ENCODE assay signal across 18 cellular contexts in the genomic region with DNA sequence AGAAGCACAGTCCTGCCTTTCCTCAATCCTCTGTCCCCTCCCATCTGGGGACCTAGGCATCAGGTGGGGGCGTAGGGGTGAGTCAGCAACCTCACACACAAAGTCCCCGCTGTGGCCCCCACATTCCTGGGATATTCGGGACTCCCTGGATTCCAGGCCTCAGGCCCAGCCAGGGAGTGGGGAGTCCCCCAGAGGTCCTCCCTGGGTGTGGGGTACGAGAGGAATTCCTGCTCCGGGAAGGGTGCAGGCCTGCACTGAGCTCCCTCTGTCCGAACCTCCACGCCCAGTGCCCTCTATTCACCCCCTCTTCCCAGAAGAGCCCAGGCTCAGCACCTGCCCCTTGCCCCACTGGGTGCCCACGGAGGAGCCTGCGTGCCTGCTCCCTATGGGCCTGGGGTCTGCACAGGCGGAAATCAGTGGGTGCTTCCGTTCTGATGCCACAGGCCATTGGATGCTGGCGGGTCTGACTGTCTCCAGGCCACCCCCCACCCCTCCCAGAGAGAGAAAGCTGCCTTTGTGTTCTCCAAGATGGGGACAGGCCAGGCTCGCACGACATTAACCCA. TPM values are rescaled to one million over a fixed set of nuclear protein-coding genes. Genes with fewer than 3 reads are reported as not detected.
DNase-seq lines count a peak whose midpoint lies in the region; ATAC-seq, FAIRE-seq and TF ChIP-seq lines count a peak whose summit lies in the region.
"Had no signal": no experiment of that assay in that cellular context is flagged by ENCODE, and none has a peak within 500 bp of the region (broad histone marks: within the 10 kb centered on the region; RNA-seq: fewer than 3 reads in every experiment).

No MANE protein-coding gene starts in this region.

- peaks cover 14% of the 10 kb centered on the region for H3K4me1 Mint-ChIP-seq in endodermal cell

- no peak for TF ChIP-seq POLR2A in breast epithelium (IDR thresholded peaks at IDR 0.05)

- H2AFZ ChIP-seq in mammary epithelial cell (ENCODE audit: low read depth, low read length), result no peak overlapping the region

- H3K36me3 ChIP-seq in breast epithelium (no peaks in the 10 kb centered on the region), mammary epithelial cell (ENCODE audit: insufficient read depth, low read length) (no peaks in the 10 kb centered on the region), endodermal cell (ENCODE audit: control insufficient read depth, insufficient read depth, low read length) (no peaks in the 10 kb centered on the region)
- H3K36me3 ChIP-seq: Peyer's patch, thoracic aorta had no signal

- no peaks in the 10 kb centered on the region for H4K20me1 ChIP-seq in mammary epithelial cell (ENCODE audit: insufficient read depth, low read length)

- H3K4me2 ChIP-seq in mammary epithelial cell (ENCODE audit: insufficient read depth, low read depth, low read length), result no peak overlapping the region

- no peak for FAIRE-seq in urothelium cell line (lab: Jason Lieb, UNC)

- no peaks in the 10 kb centered on the region for H3K36me3 Mint-ChIP-seq in endodermal cell (ENCODE audit: low read depth)

- H3K79me2 ChIP-seq in mammary epithelial cell (ENCODE audit: insufficient read depth, low read length), result no peaks in the 10 kb centered on the region
- H3K79me2 ChIP-seq: hepatocyte had no signal

- no peak overlapping the region for H3K4me3 Mint-ChIP-seq in endodermal cell
- H3K4me3 Mint-ChIP-seq: activated CD4-positive, alpha-beta T cell treated with anti-CD3 and anti-CD28 coated beads, Interleukin-2, amount 10 ng/mL, durations not matched to agents 24 days and 14 days; T-helper 1 cell treated with Interleukin-12 subunit alpha and Interleukin-12 subunit beta and Interleukin-4 antibody, amounts not matched to agents 30 μg/mL and 1 μg/mL, for 36 hours had no signal

- dilution Hi-C loops in mammary epithelial cell (cut with HindIII; ENCODE audit: low sequenced_read_pairs), result no loop called here

- H3K4me3 ChIP-seq in breast epithelium, result no peak overlapping the region
- H3K4me3 ChIP-seq in mammary epithelial cell (replicated peaks in 1 of 3; ENCODE audit: insufficient read depth in 1 of 3, low read depth in 2 of 3, low read length in 3 of 3), result no peak overlapping the region
- H3K4me3 ChIP-seq in endodermal cell (ENCODE audit: low read length), result no peak overlapping the region
- H3K4me3 ChIP-seq: body of pancreas, Peyer's patch, skin epidermis, thoracic aorta had no signal

- no peak for TF ChIP-seq CTCF in breast epithelium (IDR thresholded peaks at IDR 0.05)
- TF ChIP-seq CTCF in mammary epithelial cell (conservative IDR thresholded peaks at IDR 0.05 in 1 of 2, IDR thresholded peaks at IDR 0.05 in 1 of 2; ENCODE audit: extremely low read depth in 1 of 2, insufficient read depth in 1 of 2, low read depth in 1 of 2, low read length in 2 of 2), result no peak
- no peak for TF ChIP-seq CTCF in endodermal cell (conservative IDR thresholded peaks at IDR 0.05)

- H3K27me3 ChIP-seq in breast epithelium (no peaks in the 10 kb centered on the region), mammary epithelial cell (ENCODE audit: insufficient read depth, low read length) (no peaks in the 10 kb centered on the region), endodermal cell (ENCODE audit: control insufficient read depth, insufficient read depth, low read length, poor library complexity, severe bottlenecking) (peaks cover 39% of the 10 kb centered on the region)
- H3K27me3 ChIP-seq: body of pancreas, hepatocyte, Peyer's patch had no signal

- CTCF ChIA-PET in mammary epithelial cell (lab: Charles Lee; ENCODE audit: low non-redundant PET), result no interaction called here

- H3K9me3 Mint-ChIP-seq in endodermal cell, result peaks cover under 1% of the 10 kb centered on the region
- H3K9me3 Mint-ChIP-seq: activated CD4-positive, alpha-beta T cell treated with anti-CD3 and anti-CD28 coated beads, Interleukin-2, amount 10 ng/mL, durations not matched to agents 24 days and 14 days; T-helper 1 cell treated with Interleukin-12 subunit alpha and Interleukin-12 subunit beta and Interleukin-4 antibody, amounts not matched to agents 30 μg/mL and 1 μg/mL, for 36 hours had no signal

- peaks cover 82% of the 10 kb centered on the region for H3K27me3 Mint-ChIP-seq in endodermal cell (ENCODE audit: insufficient read depth)

- H3K9ac ChIP-seq in mammary epithelial cell (ENCODE audit: insufficient read depth, low read length) (no peak overlapping the region), endodermal cell (ENCODE audit: extremely low read depth, low read length, poor library complexity, severe bottlenecking) (no peak overlapping the region)

- H3K4me1 ChIP-seq in breast epithelium (no peaks in the 10 kb centered on the region), mammary epithelial cell (ENCODE audit: insufficient read depth, low read length) (peaks cover 34% of the 10 kb centered on the region), endodermal cell (ENCODE audit: control insufficient read depth, insufficient read depth, low read length) (no peaks in the 10 kb centered on the region)

- intact Hi-C loops in breast epithelium (cut with DNase I; ENCODE audit: low total_unique reads) (no loop called here), mammary epithelial cell (cut with micrococcal nuclease) (loop anchor here (5.0 kb wide), 1 partner anchor 39 kb away; a partner anchor contains a TSS)

- in situ Hi-C loops in mammary epithelial cell (cut with MboI; ENCODE audit: low sequenced_read_pairs in 2 of 2), result no loop called here

- WGBS in mammary epithelial cell (ENCODE audit: low coverage, missing lambda C conversion rate), result 20% methylated on average over 8 of the region's 14 CpGs
- 79% methylated on average over 14 of the region's 14 CpGs; no CpG with 5 or more reads in 1 of the 2 experiments for WGBS in endodermal cell (ENCODE audit: insufficient coverage in 1 of 2, insufficient read length in 1 of 2), 2 experiments

- DNase-seq in breast epithelium (ENCODE audit: low spot score in 2 of 2) (peak in 1 of 2 donors; percentile 55), mammary epithelial cell (no peak), endodermal cell (peak; percentile 79), myocyte (ENCODE audit: low read depth) (peak; percentile 21), urothelium cell line (ENCODE audit: low spot score) (peak; percentile 49), kidney glomerular epithelial cell (lab: John Stamatoyannopoulos, UW) (no peak)
- DNase-seq in stimulated activated CD4-positive, alpha-beta T cell treated with anti-CD3 and anti-CD28 coated beads, Interleukin-4, amount 100 ng/mL, for 24 hours, result no peak
- DNase-seq: activated CD4-positive, alpha-beta T cell treated with anti-CD3 and anti-CD28 coated beads, Interleukin-2, amount 10 ng/mL, durations not matched to agents 24 days and 14 days; NCI-H1092 treated with DMSO at 0.1 percent for 48 hours; NCI-H510A treated with DMSO at 0.1 percent for 48 hours; Peyer's patch had no signal

- H3K9me3 ChIP-seq in breast epithelium (no peaks in the 10 kb centered on the region), mammary epithelial cell (replicated peaks; ENCODE audit: insufficient read depth, low read length) (no peaks in the 10 kb centered on the region), endodermal cell (ENCODE audit: control insufficient read depth, low read length) (no peaks in the 10 kb centered on the region)
- H3K9me3 ChIP-seq: body of pancreas, Peyer's patch, thoracic aorta had no signal

- H3K27ac ChIP-seq in breast epithelium, result peak overlapping the region; percentile 86 to 89
- H3K27ac ChIP-seq in mammary epithelial cell (ENCODE audit: insufficient read depth, low read depth, low read length), result no peak overlapping the region
- peak overlapping the region; percentile 89 for H3K27ac ChIP-seq in endodermal cell (ENCODE audit: low read depth, low read length)
- H3K27ac ChIP-seq: 22Rv1, body of pancreas, thoracic aorta had no signal

- BruUV-seq in mammary epithelial cell (replicated peaks; lab: Mats Ljungman, UMichigan), result no TSS peak

- no peak for ATAC-seq in HG03460 (IDR thresholded peaks at IDR 0.05; ENCODE audit: unreplicated experiment)
- ATAC-seq: body of pancreas had no signal

- H3K27ac Mint-ChIP-seq in endodermal cell, result no peak overlapping the region
- H3K27ac Mint-ChIP-seq: activated CD4-positive, alpha-beta T cell treated with anti-CD3 and anti-CD28 coated beads, Interleukin-2, amount 10 ng/mL, durations not matched to agents 24 days and 14 days; T-helper 1 cell treated with Interleukin-12 subunit alpha and Interleukin-12 subunit beta and Interleukin-4 antibody, amounts not matched to agents 30 μg/mL and 1 μg/mL, for 36 hours had no signal

RNA-seq across cellular contexts. Expression of a gene that starts 3.4 kb away (rescaled TPM):
- total RNA-seq in breast epithelium (10 to 100 TPM in 2 of 3 donors, 1 to 10 TPM in 1; 2.1 to 20.8 (median 18.0) TPM), mammary epithelial cell (10 to 100 TPM; 11.7 to 12.8 TPM), endodermal cell (10 to 100 TPM in 1 of 2 donors, 1 to 10 TPM in 1; 9.3 to 19.9 TPM), myocyte (1.4 and 1.6 TPM in 2 replicates)
- 4.5 TPM for polyA plus RNA-seq in mammary epithelial cell
- 1.9 TPM for polyA minus RNA-seq in mammary epithelial cell
- 68.9 TPM for polyA plus RNA-seq in endodermal cell (2013, experiment 1 of 2)
- polyA plus RNA-seq in endodermal cell (2013, experiment 2 of 2), result 58.7 TPM
- polyA plus RNA-seq in myocyte (2012), result 14.4 TPM

RNA-seq across cellular contexts. Expression of a gene that starts 16.8 kb away (rescaled TPM):
- 10 to 100 TPM; 24.7 to 31.1 (median 28.2) TPM for total RNA-seq in breast epithelium
- 10 to 100 TPM; 17.0 to 19.0 TPM for total RNA-seq in mammary epithelial cell
- polyA plus RNA-seq in mammary epithelial cell, result 12.9 TPM
- polyA minus RNA-seq in mammary epithelial cell, result 1.9 TPM
- 10 to 100 TPM; 44.3 to 46.8 TPM for total RNA-seq in endodermal cell
- 71.4 TPM for polyA plus RNA-seq in endodermal cell (2013, experiment 1 of 2)
- 66.6 TPM for polyA plus RNA-seq in endodermal cell (2013, experiment 2 of 2)
- total RNA-seq in myocyte, result 52.6 and 65.2 TPM in 2 replicates
- 73.7 TPM for polyA plus RNA-seq in myocyte (2012)

RNA-seq across cellular contexts. Expression of a gene that starts 24.3 kb away (rescaled TPM):
- total RNA-seq in breast epithelium (1 to 10 TPM in 1 of 3 donors, under 1 TPM in 2; 0.32 to 1.6 (median 0.33) TPM), mammary epithelial cell (under 1 TPM in 1 of 2 donors, not detected in 1; 0.24 TPM), endodermal cell (under 1 TPM; 0.35 to 0.37 TPM), myocyte (0.10 TPM in 1 of 2 replicates, not detected in the other)
- polyA plus RNA-seq in mammary epithelial cell, result 0.03 TPM
- polyA minus RNA-seq in mammary epithelial cell, result not detected
- 0.11 TPM for polyA plus RNA-seq in endodermal cell (2013, experiment 1 of 2)
- not detected for polyA plus RNA-seq in endodermal cell (2013, experiment 2 of 2)
- polyA plus RNA-seq in myocyte (2012), result 0.49 TPM

RNA-seq across cellular contexts. Expression of a gene that starts 33.8 kb away (rescaled TPM):
- total RNA-seq in breast epithelium, result 10 to 100 TPM; 13.3 to 61.0 (median 21.3) TPM
- 10 to 100 TPM; 10.8 to 79.9 TPM for total RNA-seq in mammary epithelial cell
- 73.7 TPM for polyA plus RNA-seq in mammary epithelial cell
- polyA minus RNA-seq in mammary epithelial cell, result 32.9 TPM
- total RNA-seq in endodermal cell, result 10 to 100 TPM; 14.7 to 21.5 TPM
- polyA plus RNA-seq in endodermal cell (2013, experiment 1 of 2), result 20.1 TPM
- 17.1 TPM for polyA plus RNA-seq in endodermal cell (2013, experiment 2 of 2)
- total RNA-seq in myocyte, result 6.3 and 6.9 TPM in 2 replicates
- polyA plus RNA-seq in myocyte (2012), result 12.0 TPM

RNA-seq across cellular contexts. Expression of a gene that starts 39.8 kb away (rescaled TPM):
- 10 to 100 TPM; 14.2 to 18.0 (median 14.8) TPM for total RNA-seq in breast epithelium
- total RNA-seq in mammary epithelial cell, result 10 to 100 TPM; 10.3 to 15.5 TPM
- polyA plus RNA-seq in mammary epithelial cell, result 15.9 TPM
- 4.8 TPM for polyA minus RNA-seq in mammary epithelial cell
- total RNA-seq in endodermal cell, result 10 to 100 TPM; 11.9 to 12.1 TPM
- 10.8 TPM for polyA plus RNA-seq in endodermal cell (2013, experiment 1 of 2)
- 7.1 TPM for polyA plus RNA-seq in endodermal cell (2013, experiment 2 of 2)
- total RNA-seq in myocyte, result 10.1 and 12.2 TPM in 2 replicates
- polyA plus RNA-seq in myocyte (2012), result 15.2 TPM

Comparison
In these comparisons a context has a peak if more than half of its experiments do, and no peak if none do; other contexts are left out.
1. DNase-seq: peak in endodermal cell (single experiment), myocyte (single experiment) and urothelium cell line (single experiment); none in mammary epithelial cell (single experiment), kidney glomerular epithelial cell (single experiment) and stimulated activated CD4-positive, alpha-beta T cell treated with anti-CD3 and anti-CD28 coated beads, Interleukin-4, amount 100 ng/mL, for 24 hours (single experiment).